16 cellular contexts compared by ENCODE assay signal in genomic region chr6:144406796-144407195, GRCh38.
DNase-seq lines count a peak whose midpoint lies in the region; ATAC-seq and TF ChIP-seq lines count a peak whose summit lies in the region.
"Had no signal": no experiment of that assay in that cellular context is flagged by ENCODE, and none has a peak within 500 bp of the region (broad histone marks: within the 10 kb centered on the region; RNA-seq: fewer than 3 reads in every experiment).

No MANE protein-coding gene starts in this region.

- TF ChIP-seq CTCF in left ventricle myocardium inferior (IDR thresholded peaks at IDR 0.05; ENCODE audit: borderline replicate concordance) (no peak), endothelial cell (IDR thresholded peaks at IDR 0.05; ENCODE audit: unreplicated experiment) (no peak)

- H3K4me3 Mint-ChIP-seq in T-helper 17 cell = no peak overlapping the region
- H3K4me3 Mint-ChIP-seq in endothelial cell (ENCODE audit: unreplicated experiment) = no peak overlapping the region
- H3K4me3 Mint-ChIP-seq in stimulated activated effector memory CD8-positive, alpha-beta T cell treated with anti-CD3 and anti-CD28 coated beads, Interleukin-12 subunit alpha, Interleukin-12 subunit beta, amount 100 ng/mL, for 72 hours = no peak overlapping the region

- H3K36me3 Mint-ChIP-seq in T-helper 17 cell (ENCODE audit: low read depth) = no peaks in the 10 kb centered on the region
- peaks cover 20% of the 10 kb centered on the region for H3K36me3 Mint-ChIP-seq in endothelial cell (ENCODE audit: low read depth, unreplicated experiment)
- H3K36me3 Mint-ChIP-seq in stimulated activated effector memory CD8-positive, alpha-beta T cell treated with anti-CD3 and anti-CD28 coated beads, Interleukin-12 subunit alpha, Interleukin-12 subunit beta, amount 100 ng/mL, for 72 hours = peaks cover 9% of the 10 kb centered on the region

- peak overlapping the region; percentile 37 for H3K27ac ChIP-seq in left ventricle myocardium inferior (replicated peaks)
- H3K27ac ChIP-seq: A549, C4-2B, RWPE1 had no signal

- H3K36me3 ChIP-seq in left ventricle myocardium inferior = no peaks in the 10 kb centered on the region

- H3K9me3 Mint-ChIP-seq in endothelial cell (ENCODE audit: unreplicated experiment) = no peaks in the 10 kb centered on the region
- H3K9me3 Mint-ChIP-seq in stimulated activated effector memory CD8-positive, alpha-beta T cell treated with anti-CD3 and anti-CD28 coated beads, Interleukin-12 subunit alpha, Interleukin-12 subunit beta, amount 100 ng/mL, for 72 hours = no peaks in the 10 kb centered on the region

- H3K4me1 ChIP-seq in left ventricle myocardium inferior = peaks cover 71% of the 10 kb centered on the region

- H3K4me1 Mint-ChIP-seq in T-helper 17 cell (peaks cover 40% of the 10 kb centered on the region), endothelial cell (ENCODE audit: unreplicated experiment) (peaks cover 57% of the 10 kb centered on the region)
- H3K4me1 Mint-ChIP-seq in stimulated activated effector memory CD8-positive, alpha-beta T cell treated with anti-CD3 and anti-CD28 coated beads, Interleukin-12 subunit alpha, Interleukin-12 subunit beta, amount 100 ng/mL, for 72 hours = peaks cover 65% of the 10 kb centered on the region

- H3K27ac Mint-ChIP-seq in T-helper 17 cell = peak overlapping the region; percentile 1
- peak overlapping the region; percentile 49 for H3K27ac Mint-ChIP-seq in endothelial cell (ENCODE audit: unreplicated experiment)
- H3K27ac Mint-ChIP-seq in stimulated activated effector memory CD8-positive, alpha-beta T cell treated with anti-CD3 and anti-CD28 coated beads, Interleukin-12 subunit alpha, Interleukin-12 subunit beta, amount 100 ng/mL, for 72 hours = peak overlapping the region; percentile 48

- no peaks in the 10 kb centered on the region for H3K9me3 ChIP-seq in left ventricle myocardium inferior (replicated peaks)
- H3K9me3 ChIP-seq in T-helper 17 cell (ENCODE audit: control insufficient read depth, low read length, poor library complexity, severe bottlenecking) = no peaks in the 10 kb centered on the region
- H3K9me3 ChIP-seq: A549 had no signal

- ATAC-seq in Right ventricle myocardium inferior (no peak), T-helper 17 cell (no peak)
- ATAC-seq in stimulated activated effector memory CD8-positive, alpha-beta T cell treated with anti-CD3 and anti-CD28 coated beads, Interleukin-12 subunit alpha, Interleukin-12 subunit beta, amount 100 ng/mL, for 72 hours = no peak
- ATAC-seq: A549 had no signal

- H3K27me3 Mint-ChIP-seq in T-helper 17 cell (no peaks in the 10 kb centered on the region), endothelial cell (ENCODE audit: unreplicated experiment) (no peaks in the 10 kb centered on the region)

- DNase-seq in left ventricle myocardium inferior = no peak
- DNase-seq in Right ventricle myocardium inferior (ENCODE audit: missing footprints) = no peak
- DNase-seq in T-helper 17 cell = no peak
- peak; percentile 14 for DNase-seq in endothelial cell (ENCODE audit: low spot score)
- no peak for DNase-seq in stimulated activated effector memory CD8-positive, alpha-beta T cell treated with anti-CD3 and anti-CD28 coated beads, Interleukin-12 subunit alpha, Interleukin-12 subunit beta, amount 100 ng/mL, for 72 hours (ENCODE audit: low spot score in 2 of 2)
- no peak for DNase-seq in hypothalamus (lab: John Stamatoyannopoulos, UW)
- DNase-seq in T1000 (lab: John Stamatoyannopoulos, UW) = no peak
- DNase-seq: DMS79 treated with DMSO at 0.1 percent for 48 hours, KG1, NCI-H1048, NCI-H2107, NCI-H345, NCI-H526 treated with DMSO at 0.1 percent for 48 hours had no signal

- H3K27me3 ChIP-seq in left ventricle myocardium inferior (ENCODE audit: low read depth) = no peaks in the 10 kb centered on the region

- intact Hi-C loops in left ventricle myocardium inferior (cut with micrococcal nuclease) = no loop called here
- intact Hi-C loops in Right ventricle myocardium inferior (cut with DNase I) = no loop called here

- no peak overlapping the region for H3K4me3 ChIP-seq in left ventricle myocardium inferior
- H3K4me3 ChIP-seq: A549 had no signal
